1 cellular context compared by ENCODE assay signal in genomic region chr17:45161288-45162021, GRCh38.
TF ChIP-seq lines count a peak whose summit lies in the region.

HEXIM2 (plus strand) TSS chr17:45161875; CDS start chr17:45162794, 919 bp downstream.

TF ChIP-seq in HepG2, 621 proteins besides CTCF, POLR2A, EP300 and RAD21 (continued from another document and continues in another):
- TF ChIP-seq ZNF574 (CRISPR knock-in tag; IDR thresholded peaks at IDR 0.05) (peak; percentile 87), CEBPG (CRISPR knock-in tag; IDR thresholded peaks at IDR 0.05) (peak; percentile 61), ZBTB20 (CRISPR knock-in tag; IDR thresholded peaks at IDR 0.05; ENCODE audit: borderline replicate concordance, low read depth) (peak; percentile 52; the same call in 1 of the 2 replicates), ATF7 (IDR thresholded peaks at IDR 0.05) (0 out of 2 replicates have a peak, but pooled peaks have one; percentile 8), ATF7 (CRISPR knock-in tag; IDR thresholded peaks at IDR 0.05) (peak; percentile 86), SMAD9 (CRISPR knock-in tag; IDR thresholded peaks at IDR 0.05) (no peak; the same call in 1 of the 2 replicates), EEA1 (CRISPR knock-in tag; IDR thresholded peaks at IDR 0.05; ENCODE audit: borderline replicate concordance) (no peak), SIX1 (CRISPR knock-in tag; IDR thresholded peaks at IDR 0.05; ENCODE audit: borderline replicate concordance) (no peak; the same call in 1 of the 2 replicates), CCDC6 (CRISPR knock-in tag; IDR thresholded peaks at IDR 0.05) (no peak), MBNL3 (CRISPR knock-in tag; conservative IDR thresholded peaks at IDR 0.05) (no peak), ZC3H13 (CRISPR knock-in tag; IDR thresholded peaks at IDR 0.05) (0 out of 2 replicates have a peak, but pooled peaks have one; percentile 25), GATAD1 (CRISPR knock-in tag; IDR thresholded peaks at IDR 0.05) (no peak; the same call in 1 of the 2 replicates), ZNF788 (CRISPR knock-in tag; IDR thresholded peaks at IDR 0.05; ENCODE audit: borderline replicate concordance) (no peak; the same call in 1 of the 2 replicates), ZNF281 (CRISPR knock-in tag; IDR thresholded peaks at IDR 0.05; ENCODE audit: borderline replicate concordance) (peak; percentile 83), HDAC2 (CRISPR knock-in tag; IDR thresholded peaks at IDR 0.05) (peak; percentile 27), CSRNP2 (CRISPR knock-in tag; conservative IDR thresholded peaks at IDR 0.05; ENCODE audit: low read depth) (no peak), GPN1 (CRISPR knock-in tag; IDR thresholded peaks at IDR 0.05; ENCODE audit: borderline replicate concordance) (peak; percentile 66; the same call in 1 of the 2 replicates), FOXP1 (IDR thresholded peaks at IDR 0.05) (no peak), FOXP1 (CRISPR knock-in tag; IDR thresholded peaks at IDR 0.05) (peak; percentile 23), PAXIP1 (CRISPR knock-in tag; conservative IDR thresholded peaks at IDR 0.05) (peak; percentile 54), RARG (CRISPR knock-in tag; IDR thresholded peaks at IDR 0.05; ENCODE audit: low read depth) (peak; percentile 86; the same call in 1 of the 2 replicates), RBFOX2 (IDR thresholded peaks at IDR 0.05; ENCODE audit: low read depth, low read length) (peak; percentile 100), KLF9 (CRISPR knock-in tag; IDR thresholded peaks at IDR 0.05; ENCODE audit: low read depth) (peak; percentile 47; the same call in 1 of the 2 replicates), HNF4G (IDR thresholded peaks at IDR 0.05; ENCODE audit: borderline replicate concordance, low read depth, low read length) (peak; percentile 30; the same call in 1 of the 2 replicates), HNF4G (CRISPR knock-in tag; IDR thresholded peaks at IDR 0.05; ENCODE audit: borderline replicate concordance, low read depth) (no peak), THAP11 (CRISPR knock-in tag; IDR thresholded peaks at IDR 0.05) (peak; percentile 98), GLI4 (CRISPR knock-in tag; IDR thresholded peaks at IDR 0.05; ENCODE audit: borderline replicate concordance) (0 out of 2 replicates have a peak, but pooled peaks have one; percentile 79), ZNF782 (CRISPR knock-in tag; IDR thresholded peaks at IDR 0.05; ENCODE audit: borderline replicate concordance) (peak; percentile 95; the same call in 1 of the 2 replicates), ZNF552 (CRISPR knock-in tag; IDR thresholded peaks at IDR 0.05; ENCODE audit: borderline replicate concordance) (peak; percentile 84), ZFP82 (CRISPR knock-in tag; IDR thresholded peaks at IDR 0.05; ENCODE audit: borderline replicate concordance) (peak; percentile 30; the same call in 1 of the 2 replicates), DDIT3 (CRISPR knock-in tag; IDR thresholded peaks at IDR 0.05) (no peak), AHDC1 (CRISPR knock-in tag; IDR thresholded peaks at IDR 0.05; ENCODE audit: borderline replicate concordance) (no peak; the same call in 1 of the 2 replicates), JUNB (CRISPR knock-in tag; IDR thresholded peaks at IDR 0.05; ENCODE audit: borderline replicate concordance) (no peak), MLXIP (CRISPR knock-in tag; IDR thresholded peaks at IDR 0.05; ENCODE audit: borderline replicate concordance) (no peak), RNF2 (conservative IDR thresholded peaks at IDR 0.05; ENCODE audit: low read depth) (no peak; the same call in 1 of the 2 replicates), ZBTB8A (CRISPR knock-in tag; IDR thresholded peaks at IDR 0.05; ENCODE audit: borderline replicate concordance, low read depth) (peak; percentile 95), HMGXB4 (CRISPR knock-in tag; IDR thresholded peaks at IDR 0.05; ENCODE audit: borderline replicate concordance in 1 of 2, low read depth in 1 of 2) (peak; percentile 96)
